ENCODE assay signal across 26 cellular contexts in genomic region chr4:78711676-78712075, GRCh38.
"Had no signal": no experiment of that assay in that cellular context is flagged by ENCODE, and none has a peak within 500 bp of the region (broad histone marks: within the 10 kb centered on the region; RNA-seq: fewer than 3 reads in every experiment).

No MANE protein-coding gene starts in this region.

- H3K4me3 ChIP-seq: stomach, suprapubic skin, testis, thoracic aorta, thyroid gland, tibial artery, tibial nerve, transverse colon, upper lobe of left lung, upper lobe of right lung, uterus had no signal

- H3K9me3 ChIP-seq: stomach, suprapubic skin, testis, thoracic aorta, thyroid gland, tibial artery, tibial nerve, transverse colon, upper lobe of right lung, uterus had no signal

- ATAC-seq: stimulated activated effector memory CD8-positive, alpha-beta T cell treated with anti-CD3 and anti-CD28 coated beads, Interleukin-12 subunit alpha, Interleukin-12 subunit beta, amount 100 ng/mL, for 72 hours; stimulated activated memory B cell treated with anti-CD40 and anti-IgM and Interleukin-4, amounts not matched to agents 10 μg/mL and 1 μg/mL and 100 μg/mL, for 72 hours; stimulated activated naive B cell treated with anti-CD40 and anti-IgM and Interleukin-4, amounts not matched to agents 10 μg/mL and 1 μg/mL and 100 μg/mL, for 72 hours; stimulated activated naive CD8-positive, alpha-beta T cell treated with anti-CD3 and anti-CD28 coated beads, Interleukin-15, amount 100 ng/mL, for 72 hours; stimulated activated naive CD8-positive, alpha-beta T cell treated with anti-CD3 and anti-CD28 coated beads, Interleukin-15, Interleukin-2, amounts not matched to agents 100 U/mL and 50 U/mL, for 24 hours; upper lobe of right lung had no signal

- H3K4me1 ChIP-seq: stomach, suprapubic skin, testis, thyroid gland, tibial artery, transverse colon, upper lobe of left lung, upper lobe of right lung, uterus had no signal

- FAIRE-seq: urothelium cell line had no signal

- H3K27me3 ChIP-seq: stomach, suprapubic skin, testis, thyroid gland, tibial artery, tibial nerve, transverse colon, upper lobe of left lung, upper lobe of right lung, uterus had no signal

- H3K27ac ChIP-seq: stomach, suprapubic skin, testis, thoracic aorta, thyroid gland, tibial artery, tibial nerve, transverse colon, upper lobe of left lung, upper lobe of right lung, uterus had no signal

- DNase-seq: stimulated activated CD4-positive, alpha-beta T cell treated with anti-CD3 and anti-CD28 coated beads, Interleukin-2, amount 100 ng/mL, for 48 hours; stimulated activated CD4-positive, alpha-beta T cell treated with anti-CD3 and anti-CD28 coated beads, Interleukin-4, amount 100 ng/mL, for 1 hour; stimulated activated CD4-positive, alpha-beta T cell treated with anti-CD3 and anti-CD28 coated beads, Interleukin-4, amount 100 ng/mL, for 24 hours; stimulated activated CD4-positive, alpha-beta T cell treated with anti-CD3 and anti-CD28 coated beads, Interleukin-4, amount 100 ng/mL, for 4 hours; stimulated activated CD8-positive, alpha-beta memory T cell treated with anti-CD3 and anti-CD28 coated beads, Interleukin-4, amount 100 ng/mL, for 48 hours; stimulated activated naive B cell treated with anti-CD40 and anti-IgM and Interleukin-4, amounts not matched to agents 10 μg/mL and 1 μg/mL and 100 μg/mL, for 72 hours; stimulated activated naive CD4-positive, alpha-beta T cell; stimulated activated naive CD4-positive, alpha-beta T cell treated with Interleukin-2 at 50 U/mL for 16 hours; stimulated activated naive CD8-positive, alpha-beta T cell treated with anti-CD3 and anti-CD28 coated beads, Interleukin-15, amount 100 ng/mL, for 72 hours; stimulated activated naive CD8-positive, alpha-beta T cell treated with anti-CD3 and anti-CD28 coated beads, Interleukin-15, Interleukin-2, amounts not matched to agents 100 U/mL and 50 U/mL, for 24 hours; stomach; substantia nigra; testis; thyroid gland; tibial artery; transverse colon; trophoblast cell; upper lobe of left lung; upper lobe of right lung; uterus had no signal

- H3K36me3 ChIP-seq: stomach, suprapubic skin, thoracic aorta, thyroid gland, tibial artery, tibial nerve, transverse colon, upper lobe of left lung, upper lobe of right lung, uterus had no signal
